In the genomic region with DNA sequence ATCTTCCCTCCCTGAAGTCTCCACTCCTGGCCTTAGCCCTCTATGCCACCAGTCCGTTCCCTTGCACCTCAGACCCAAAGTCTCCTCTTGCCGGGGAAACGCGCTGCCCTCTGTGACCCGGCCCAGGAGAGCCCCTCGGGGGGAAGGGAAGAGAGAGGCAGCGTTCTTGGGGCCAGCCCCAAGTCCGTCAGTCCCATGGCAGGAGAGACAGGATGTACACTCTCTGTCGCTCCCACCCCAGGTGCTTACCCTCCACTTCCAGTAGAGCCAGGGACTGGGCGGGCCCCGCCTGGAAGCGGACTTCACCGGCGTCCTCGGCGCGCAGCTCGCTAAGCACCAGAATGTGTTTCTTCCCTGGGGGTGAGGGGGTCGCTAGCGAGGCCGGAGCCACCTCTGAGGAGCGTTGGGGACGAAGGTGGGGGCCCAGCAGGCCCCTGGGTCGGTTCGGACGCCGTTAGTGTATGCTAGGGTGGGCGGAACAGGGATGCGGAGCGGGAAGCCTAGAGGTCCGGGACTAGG, we compare ENCODE assay signal across 6 cellular contexts. TPM values are rescaled to one million over a fixed set of nuclear protein-coding genes. Genes with fewer than 3 reads are reported as not detected.
DNase-seq lines count a peak whose midpoint lies in the region; ATAC-seq and TF ChIP-seq lines count a peak whose summit lies in the region.

No MANE protein-coding gene starts in this region.

- POLR2A ChIA-PET in HCT116 (lab: Charles Lee) (no interaction called here), WTC11 (lab: Charles Lee) (interaction anchor here (0.5 to 2.8 kb wide), 5 partner anchors 8 to 45 kb away, joined by 3 to 17 read pairs (median 14); a partner anchor contains a TSS)

- H3K4me1 ChIP-seq in BE2C (peaks cover 5% of the 10 kb centered on the region; the same call in 1 of the 2 replicates), HCT116 (ENCODE audit: control insufficient read depth in 1 of 2, insufficient read depth in 2 of 2, low read length in 2 of 2) (peaks cover 3 to 19% of the 10 kb centered on the region in 2 experiments; a peak in 3 of 4 replicates)

- H3K27me3 Mint-ChIP-seq in WTC11 (ENCODE audit: low read depth) = peaks cover 43% of the 10 kb centered on the region

- TF ChIP-seq POLR2A in HCT116 (IDR thresholded peaks at IDR 0.05; ENCODE audit: borderline replicate concordance, extremely low read depth, insufficient read depth, insufficient read length) = no peak
- TF ChIP-seq POLR2A in lower leg skin (IDR thresholded peaks at IDR 0.05) = no peak

- H4K20me1 ChIP-seq in HCT116 (ENCODE audit: insufficient read depth) = no peaks in the 10 kb centered on the region

- CTCF ChIA-PET in HCT116 (lab: Charles Lee) (interaction anchor here (1.2 to 2.7 kb wide), 2 partner anchors 8 to 10 kb away, joined by 3 to 16 read pairs; no protein-coding TSS in a partner anchor), WTC11 (lab: Charles Lee) (interaction anchor here (0.6 to 3.9 kb wide), 13 partner anchors 8 to 257 kb away, joined by 3 to 35 read pairs (median 4); a partner anchor contains a TSS)

- TF ChIP-seq CTCF in BE2C (IDR thresholded peaks at IDR 0.05; ENCODE audit: low read depth, low read length) (no peak), HCT116 (IDR thresholded peaks at IDR 0.05 in 2 of 3, conservative IDR thresholded peaks at IDR 0.05 in 1 of 3; ENCODE audit: borderline replicate concordance in 1 of 3, insufficient read depth in 1 of 3, low read depth in 2 of 3, low read length in 2 of 3) (no peak; a peak in 1 of 6 replicates), WTC11 (IDR thresholded peaks at IDR 0.05) (no peak), lower leg skin (IDR thresholded peaks at IDR 0.05) (no peak)

- peak overlapping the region; percentile 78 for H3K27ac ChIP-seq in HCT116 (ENCODE audit: low read depth, low read length)

- H3K9me3 ChIP-seq in BE2C (no peaks in the 10 kb centered on the region), HCT116 (ENCODE audit: control insufficient read depth in 1 of 2, insufficient read depth in 1 of 2, low read depth in 1 of 2, low read length in 2 of 2) (no peaks in the 10 kb centered on the region)

- TF ChIP-seq RAD21 in HCT116 (IDR thresholded peaks at IDR 0.05; ENCODE audit: low read depth) = no peak

- H3K4me3 ChIP-seq in BE2C (ENCODE audit: low read depth, low read length) (peak overlapping the region; percentile 72), HCT116 (replicated peaks in 1 of 2; ENCODE audit: low read depth in 1 of 2, low read length in 2 of 2) (peak overlapping the region; percentile 84 to 86), lower leg skin (ENCODE audit: low read depth, poor library complexity, severe bottlenecking) (peak overlapping the region; percentile 32)

- H3K36me3 ChIP-seq in BE2C (peaks cover 5% of the 10 kb centered on the region), HCT116 (ENCODE audit: control insufficient read depth in 1 of 2, insufficient read depth in 2 of 2, low read length in 2 of 2) (peaks cover 0 to 6% of the 10 kb centered on the region in 2 experiments; a peak in 1 of 4 replicates)

- ATAC-seq in HCT116 = peak; percentile 48
- peak; percentile 57 for ATAC-seq in WTC11
- no peak for ATAC-seq in HG02798 (IDR thresholded peaks at IDR 0.05; ENCODE audit: poor library complexity, unreplicated experiment)

- peak overlapping the region; percentile 90 for H3K27ac Mint-ChIP-seq in WTC11

- intact Hi-C loops in HCT116 (cut with micrococcal nuclease) = no loop called here
- intact Hi-C loops in lower leg skin (cut with DNase I; ENCODE audit: low total_unique reads) = loop anchor here (10.0 kb wide), 1 partner anchor 83 kb away; no protein-coding TSS in a partner anchor

- peak overlapping the region; percentile 95 for H3K4me2 ChIP-seq in HCT116 (ENCODE audit: low read length)

- peak overlapping the region; percentile 84 for H3K9ac ChIP-seq in HCT116 (ENCODE audit: low read length)

- H3K27me3 ChIP-seq in BE2C = no peaks in the 10 kb centered on the region
- no peaks in the 10 kb centered on the region for H3K27me3 ChIP-seq in HCT116 (ENCODE audit: insufficient read depth, low read length)

- peaks cover 15% of the 10 kb centered on the region for H3K36me3 Mint-ChIP-seq in WTC11

- H3K9me3 Mint-ChIP-seq in WTC11 = no peaks in the 10 kb centered on the region

- H2AFZ ChIP-seq in HCT116 (ENCODE audit: low read depth, low read length, poor library complexity, severe bottlenecking) = no peak overlapping the region

- 2 to 3% methylated on average over 14 to 24 of the region's 31 CpGs for WGBS in lower leg skin, 2 donors

- RAD21 ChIA-PET in HCT116 (lab: Charles Lee; ENCODE audit: low non-redundant PET in 1 of 2, low total read pairs in 2 of 2, uncharacterized antibody in 2 of 2, unreplicated experiment in 2 of 2) = interaction anchor here in 1 of 2 experiments (0.8 to 1.0 kb wide), 2 partner anchors 8 to 46 kb away, joined by 3 to 4 read pairs; a partner anchor contains a TSS

- H3K4me3 Mint-ChIP-seq in WTC11 = peak overlapping the region; percentile 93

- H3K79me2 ChIP-seq in HCT116 (ENCODE audit: insufficient read depth, low read length) = peaks cover 18% of the 10 kb centered on the region; the same call in 1 of the 2 replicates

- peaks cover 10% of the 10 kb centered on the region for H3K4me1 Mint-ChIP-seq in WTC11

- BruUV-seq in HCT116 (replicated peaks; lab: Mats Ljungman, UMichigan) = no TSS peak

- no peaks in the 10 kb centered on the region for H3K9me2 ChIP-seq in HCT116 (ENCODE audit: insufficient read depth)

- DNase-seq in BE2C (no peak), HCT116 (ENCODE audit: low read depth, low spot score) (no peak), WTC11 (ENCODE audit: low spot score) (no peak), lower leg skin (ENCODE audit: low spot score in 2 of 2) (no peak)
- no peak for DNase-seq in activated CD4-positive, alpha-beta T cell treated with anti-CD3 and anti-CD28 coated beads for 48 hours

TF ChIP-seq in HCT116, 20 proteins besides CTCF, POLR2A, EP300 and RAD21:
- TF ChIP-seq TCF7L2 (IDR thresholded peaks at IDR 0.05; ENCODE audit: borderline replicate concordance, extremely low read depth, insufficient read depth, insufficient read length) (no peak), POLR2AphosphoS5 (IDR thresholded peaks at IDR 0.05; ENCODE audit: low read depth, low read length) (peak; percentile 45; the same call in 1 of the 2 replicates)

TF ChIP-seq in WTC11, 78 proteins besides CTCF, POLR2A, EP300 and RAD21 (continues in another document):
- 0 out of 2 replicates have a peak, but pooled peaks have one; percentile 57 for TF ChIP-seq ZNF416 (CRISPR knock-in tag; IDR thresholded peaks at IDR 0.05)
- TF ChIP-seq, protein P1, sequence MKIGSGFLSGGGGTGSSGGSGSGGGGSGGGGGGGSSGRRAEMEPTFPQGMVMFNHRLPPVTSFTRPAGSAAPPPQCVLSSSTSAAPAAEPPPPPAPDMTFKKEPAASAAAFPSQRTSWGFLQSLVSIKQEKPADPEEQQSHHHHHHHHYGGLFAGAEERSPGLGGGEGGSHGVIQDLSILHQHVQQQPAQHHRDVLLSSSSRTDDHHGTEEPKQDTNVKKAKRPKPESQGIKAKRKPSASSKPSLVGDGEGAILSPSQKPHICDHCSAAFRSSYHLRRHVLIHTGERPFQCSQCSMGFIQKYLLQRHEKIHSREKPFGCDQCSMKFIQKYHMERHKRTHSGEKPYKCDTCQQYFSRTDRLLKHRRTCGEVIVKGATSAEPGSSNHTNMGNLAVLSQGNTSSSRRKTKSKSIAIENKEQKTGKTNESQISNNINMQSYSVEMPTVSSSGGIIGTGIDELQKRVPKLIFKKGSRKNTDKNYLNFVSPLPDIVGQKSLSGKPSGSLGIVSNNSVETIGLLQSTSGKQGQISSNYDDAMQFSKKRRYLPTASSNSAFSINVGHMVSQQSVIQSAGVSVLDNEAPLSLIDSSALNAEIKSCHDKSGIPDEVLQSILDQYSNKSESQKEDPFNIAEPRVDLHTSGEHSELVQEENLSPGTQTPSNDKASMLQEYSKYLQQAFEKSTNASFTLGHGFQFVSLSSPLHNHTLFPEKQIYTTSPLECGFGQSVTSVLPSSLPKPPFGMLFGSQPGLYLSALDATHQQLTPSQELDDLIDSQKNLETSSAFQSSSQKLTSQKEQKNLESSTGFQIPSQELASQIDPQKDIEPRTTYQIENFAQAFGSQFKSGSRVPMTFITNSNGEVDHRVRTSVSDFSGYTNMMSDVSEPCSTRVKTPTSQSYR (CRISPR knock-in tag; IDR thresholded peaks at IDR 0.05) = no peak

RNA-seq across cellular contexts. Expression of a gene that starts 8.1 kb away (rescaled TPM):
- polyA plus RNA-seq in BE2C (2012; ENCODE audit: insufficient read depth, insufficient read length, low read depth) = 110 TPM
- 2.1 TPM for total RNA-seq in HCT116 (2021; ENCODE audit: unreplicated experiment)
- 1.9 and 2.0 TPM in 2 replicates for polyA plus RNA-seq in HCT116 (2012)
- total RNA-seq in WTC11 (2021) = 7.1 to 8.1 TPM (median 7.3 TPM) in 3 replicates
- total RNA-seq in lower leg skin = 1 to 10 TPM in 2 of 4 donors, under 1 TPM in 2; 0.17 to 2.1 (median 1.0) TPM

RNA-seq across cellular contexts. Expression of a gene that starts 8.3 kb away (rescaled TPM):
- 304 TPM for polyA plus RNA-seq in BE2C (2012; ENCODE audit: insufficient read depth, insufficient read length, low read depth)
- total RNA-seq in HCT116 (2021; ENCODE audit: unreplicated experiment) = 228 TPM
- polyA plus RNA-seq in HCT116 (2012) = 315 and 347 TPM in 2 replicates
- total RNA-seq in WTC11 (2021) = 84.3 to 97.0 TPM (median 84.8 TPM) in 3 replicates
- 10 to 100 TPM; 37.8 to 73.1 (median 58.4) TPM for total RNA-seq in lower leg skin

RNA-seq across cellular contexts. Expression of a gene that starts 19.4 kb away (rescaled TPM):
- polyA plus RNA-seq in BE2C (2012; ENCODE audit: insufficient read depth, insufficient read length, low read depth) = 340 TPM
- total RNA-seq in HCT116 (2021; ENCODE audit: unreplicated experiment) = 45.2 TPM
- polyA plus RNA-seq in HCT116 (2012) = 41.4 and 56.1 TPM in 2 replicates
- total RNA-seq in WTC11 (2021) = 159 to 221 TPM (median 213 TPM) in 3 replicates
- 10 to 100 TPM; 34.2 to 52.7 (median 42.7) TPM for total RNA-seq in lower leg skin

RNA-seq across cellular contexts. Expression of a gene that starts 20.2 kb away (rescaled TPM):
- polyA plus RNA-seq in BE2C (2012; ENCODE audit: insufficient read depth, insufficient read length, low read depth) = 7.7 TPM
- total RNA-seq in HCT116 (2021; ENCODE audit: unreplicated experiment) (not detected), WTC11 (2021) (1.1 to 1.8 TPM (median 1.4 TPM) in 3 replicates), lower leg skin (1 to 10 TPM in 1 of 4 donors, under 1 TPM in 2, not detected in 1; 0.58 to 1.4 (median 0.84) TPM)
- polyA plus RNA-seq in HCT116 (2012) = not detected in 2 replicates

RNA-seq across cellular contexts. Expression of a gene that starts 37.6 kb away (rescaled TPM):
- polyA plus RNA-seq in BE2C (2012; ENCODE audit: insufficient read depth, insufficient read length, low read depth) = 116 TPM
- total RNA-seq in HCT116 (2021; ENCODE audit: unreplicated experiment) = 2.1 TPM
- polyA plus RNA-seq in HCT116 (2012) = 1.3 and 1.9 TPM in 2 replicates
- 0.79 to 1.0 TPM (median 0.80 TPM) in 3 replicates for total RNA-seq in WTC11 (2021)
- total RNA-seq in lower leg skin = under 1 TPM in 1 of 4 donors, not detected in 3; 0.26 TPM

Comparison
In these comparisons a context has a peak if more than half of its experiments do, and no peak if none do; other contexts are left out.
1. H3K4me3 ChIP-seq: peak in every context shown above with its lines; median percentile 85 in HCT116; 72 in BE2C; 32 in lower leg skin.